ENCODE assay signal across 20 cellular contexts in genomic region chr1:89898150-89898549, GRCh38.
DNase-seq lines count a peak whose midpoint lies in the region; ATAC-seq, FAIRE-seq and TF ChIP-seq lines count a peak whose summit lies in the region.
"Had no signal": no experiment of that assay in that cellular context is flagged by ENCODE, and none has a peak within 500 bp of the region (broad histone marks: within the 10 kb centered on the region; RNA-seq: fewer than 3 reads in every experiment).

No MANE protein-coding gene starts in this region.

- peaks cover 0 to 6% of the 10 kb centered on the region in 2 experiments; a peak in 1 of 5 replicates for H3K36me3 ChIP-seq in HepG2 (replicated peaks in 1 of 2; ENCODE audit: control insufficient read depth in 1 of 2, insufficient read depth in 2 of 2, low read length in 2 of 2)

- H3K4me3 ChIP-seq in HepG2 (replicated peaks in 1 of 3; ENCODE audit: insufficient read depth in 1 of 3, low read depth in 2 of 3, low read length in 3 of 3): no peak overlapping the region
- H3K4me3 ChIP-seq: BLaER1 had no signal

- 98% methylated on average over 6 of the region's 6 CpGs for WGBS in HepG2 (ENCODE audit: low lambda C conversion rate)

- H3K4me1 ChIP-seq in HepG2 (ENCODE audit: insufficient read depth, low read length): peaks cover 86% of the 10 kb centered on the region

- CTCF ChIA-PET in HepG2 (lab: Yijun Ruan, JAX; ENCODE audit: low intra/inter-chr PET ratio, low total read pairs): no interaction called here

- H3K27ac ChIP-seq in VCaP: peak overlapping the region; percentile 33; the same call in 1 of the 2 replicates
- H3K27ac ChIP-seq in HepG2 (ENCODE audit: extremely low read length, insufficient read depth, low read length): peak overlapping the region; percentile 4
- H3K27ac ChIP-seq: 22Rv1, BLaER1 had no signal

- H3K79me2 ChIP-seq in HepG2 (ENCODE audit: insufficient read depth, low read length): peaks cover 27% of the 10 kb centered on the region

- H3K9me3 ChIP-seq in HepG2 (ENCODE audit: low read length): no peaks in the 10 kb centered on the region
- H3K9me3 ChIP-seq: BLaER1 had no signal

- ATAC-seq in HepG2: no peak
- ATAC-seq in GM19467 (IDR thresholded peaks at IDR 0.05; ENCODE audit: unreplicated experiment): no peak
- no peak for ATAC-seq in HG02852 (IDR thresholded peaks at IDR 0.05; ENCODE audit: unreplicated experiment)

- TF ChIP-seq RAD21 in HepG2 (CRISPR knock-in tag; IDR thresholded peaks at IDR 0.05): no peak

- DNase-seq in NCI-H187 treated with DMSO at 0.1 percent for 48 hours (lab: John Stamatoyannopoulos, UW) (peak; percentile 15), NCI-H187 (lab: John Stamatoyannopoulos, UW) (no peak), HepG2 (ENCODE audit: low spot score) (no peak), CD1c-positive myeloid dendritic cell (ENCODE audit: extremely low spot score) (no peak)
- DNase-seq in stimulated activated CD4-positive, alpha-beta T cell treated with anti-CD3 and anti-CD28 coated beads, Interleukin-12 subunit alpha, Interleukin-12 subunit beta, amount 100 ng/mL, for 4 hours: no peak
- DNase-seq: AML-193; CD4-positive, CD25-positive, alpha-beta regulatory T cell; DMS79 treated with DMSO at 0.1 percent for 48 hours; EL; GOT3; H9; KBM-7 had no signal

- in situ Hi-C loops in HepG2 (cut with HindIII; ENCODE audit: extremely low pct_ligation_motif_present, low pct_unique_long_range_greater_than_20kb): no loop called here

- TF ChIP-seq EP300 in HepG2 (IDR thresholded peaks at IDR 0.05; ENCODE audit: low read depth in 2 of 2, low read length in 2 of 2) (no peak), HepG2 (CRISPR knock-in tag; IDR thresholded peaks at IDR 0.05; ENCODE audit: borderline replicate concordance) (no peak)

- no peak overlapping the region for H2AFZ ChIP-seq in HepG2 (ENCODE audit: low read length)

- TF ChIP-seq POLR2A in HepG2 (IDR thresholded peaks at IDR 0.05; ENCODE audit: insufficient read depth in 1 of 2, low read depth in 2 of 2, low read length in 2 of 2): no peak

- FAIRE-seq in HepG2 (lab: Jason Lieb, UNC): no peak
- FAIRE-seq: G401.6, GM12891, HTR-8/SVneo had no signal

- no peak for TF ChIP-seq CTCF in VCaP (conservative IDR thresholded peaks at IDR 0.05)
- TF ChIP-seq CTCF in HepG2 (CRISPR knock-in tag; IDR thresholded peaks at IDR 0.05): no peak

- no peak overlapping the region for H3K9ac ChIP-seq in HepG2 (ENCODE audit: insufficient read depth, low read depth, low read length)
- H3K9ac ChIP-seq: BLaER1 had no signal

- intact Hi-C loops in HepG2 (cut with micrococcal nuclease; ENCODE audit: unreplicated experiment): no loop called here

- BruUV-seq in HepG2 (replicated peaks; lab: Mats Ljungman, UMichigan): no TSS peak

- no peaks in the 10 kb centered on the region for H4K20me1 ChIP-seq in HepG2 (ENCODE audit: insufficient read depth, low read length)

- H3K27me3 ChIP-seq in HepG2 (ENCODE audit: control insufficient read depth in 1 of 2, insufficient read depth in 2 of 2, low read length in 2 of 2): no peaks in the 10 kb centered on the region
- H3K27me3 ChIP-seq: BLaER1 had no signal

- H3K4me2 ChIP-seq in HepG2 (ENCODE audit: low read depth, low read length): no peak overlapping the region
- H3K4me2 ChIP-seq: BLaER1 had no signal

- POLR2A ChIA-PET in HepG2 (lab: Yijun Ruan, JAX): no interaction called here

TF ChIP-seq in HepG2, 621 proteins besides CTCF, POLR2A, EP300 and RAD21:
- no peak for TF ChIP-seq RNF219 (CRISPR knock-in tag; IDR thresholded peaks at IDR 0.05)
- TF ChIP-seq RNF2 (conservative IDR thresholded peaks at IDR 0.05; ENCODE audit: low read depth): no peak
- no peak for TF ChIP-seq ARID2 (CRISPR knock-in tag; IDR thresholded peaks at IDR 0.05; ENCODE audit: borderline replicate concordance)
- no peak for TF ChIP-seq NFIC (IDR thresholded peaks at IDR 0.05; ENCODE audit: low read length)
